Comparison of ENCODE assay signal across 20 cellular contexts in genomic region chr15:50523736-50524318, GRCh38. TPM values are rescaled to one million over a fixed set of nuclear protein-coding genes. Genes with fewer than 3 reads are reported as not detected.
A peak's percentile ranks its signal among the peaks of the same experiment; 100 is the strongest.
DNase-seq lines count a peak whose midpoint lies in the region; ATAC-seq, FAIRE-seq and TF ChIP-seq lines count a peak whose summit lies in the region.
"Had no signal": no experiment of that assay in that cellular context is flagged by ENCODE, and none has a peak within 500 bp of the region (broad histone marks: within the 10 kb centered on the region; RNA-seq: fewer than 3 reads in every experiment).

No MANE protein-coding gene starts in this region.

- CTCF ChIA-PET in Caco-2 (lab: Charles Lee) = no interaction called here

- DNase-seq in GM23248 (peak; percentile 34), dermis microvascular lymphatic vessel endothelial cell (ENCODE audit: low read depth in 2 of 2) (peak; percentile 33 to 85), fibroblast of the aortic adventitia (ENCODE audit: low read depth) (peak; percentile 82), lower lobe of right lung (no peak), Caco-2 (no peak), DMS153 treated with DMSO at 0.1 percent for 48 hours (lab: John Stamatoyannopoulos, UW; ENCODE audit: unreplicated experiment) (no peak), HTR-8/SVneo (ENCODE audit: insufficient read length, low spot score) (no peak)
- DNase-seq: ACHN; DMS 273 treated with DMSO at 0.1 percent for 48 hours; GDM1; NCI-H1105; NCI-H446 treated with DMSO at 0.1 percent for 48 hours; NCI-H69; NK-92 treated with Interleukin-12 subunit alpha and Interleukin-12 subunit beta, amount 100 ng/mL, for 24 hours had no signal

- no peaks in the 10 kb centered on the region for H4K20me1 ChIP-seq in GM23248 (ENCODE audit: insufficient read depth)

- H3K27ac ChIP-seq in GM23248 = no peak overlapping the region
- H3K27ac ChIP-seq in lower lobe of right lung = no peak overlapping the region

- no peaks in the 10 kb centered on the region for H3K79me2 ChIP-seq in GM23248 (ENCODE audit: insufficient read depth)

- H3F3A ChIP-seq in GM23248 (ENCODE audit: insufficient read depth) = no peaks in the 10 kb centered on the region

- POLR2A ChIA-PET in Caco-2 (lab: Charles Lee) = no interaction called here

- H3K27me3 Mint-ChIP-seq in Caco-2 (ENCODE audit: insufficient read depth, unreplicated experiment) = no peaks in the 10 kb centered on the region

- no TSS peak for BruUV-seq in Caco-2 (replicated peaks; lab: Mats Ljungman, UMichigan)

- no peak overlapping the region for H3K9ac ChIP-seq in GM23248

- no peaks in the 10 kb centered on the region for H3K9me3 Mint-ChIP-seq in Caco-2 (ENCODE audit: unreplicated experiment)

- H3K4me1 Mint-ChIP-seq in Caco-2 (ENCODE audit: low read depth, unreplicated experiment) = no peaks in the 10 kb centered on the region
- H3K4me1 Mint-ChIP-seq: CD14-positive monocyte had no signal

- 7 to 14% methylated on average over 5 of the region's 5 CpGs for WGBS in GM23248 (ENCODE audit: low coverage in 1 of 2, low lambda C conversion rate in 2 of 2, missing lambda C conversion rate in 2 of 2), 2 experiments

- H3K9me3 ChIP-seq in GM23248 (ENCODE audit: low read depth) = no peaks in the 10 kb centered on the region
- H3K9me3 ChIP-seq in lower lobe of right lung = no peaks in the 10 kb centered on the region
- H3K9me3 ChIP-seq in Caco-2 = no peaks in the 10 kb centered on the region

- H3K27ac Mint-ChIP-seq in Caco-2 (ENCODE audit: unreplicated experiment) = no peak overlapping the region
- H3K27ac Mint-ChIP-seq: CD14-positive monocyte had no signal

- intact Hi-C loops in lower lobe of right lung (cut with DNase I) = no loop called here
- intact Hi-C loops in Caco-2 (cut with micrococcal nuclease; ENCODE audit: unreplicated experiment) = no loop called here

- H2AFZ ChIP-seq in GM23248 = 0 out of 2 replicates have a peak overlapping the region, but pooled peaks have one; percentile 10

- H3K36me3 ChIP-seq in GM23248 (ENCODE audit: low read depth) = no peaks in the 10 kb centered on the region
- no peaks in the 10 kb centered on the region for H3K36me3 ChIP-seq in lower lobe of right lung
- no peaks in the 10 kb centered on the region for H3K36me3 ChIP-seq in Caco-2 (ENCODE audit: control insufficient read depth, insufficient read depth, low read length)

- no peaks in the 10 kb centered on the region for H3K36me3 Mint-ChIP-seq in Caco-2 (ENCODE audit: insufficient read depth, unreplicated experiment)
- H3K36me3 Mint-ChIP-seq: CD14-positive monocyte had no signal

- FAIRE-seq in HTR-8/SVneo (lab: Jason Lieb, UNC) = no peak
- FAIRE-seq: K562, RCC 7860 had no signal

- H3K4me3 ChIP-seq in GM23248 (no peak overlapping the region), fibroblast of the aortic adventitia (ENCODE audit: low read depth, low read length) (no peak overlapping the region), lower lobe of right lung (no peak overlapping the region), Caco-2 (ENCODE audit: low read depth, low read length) (no peak overlapping the region)
- H3K4me3 ChIP-seq: K562 had no signal

- ATAC-seq in lower lobe of right lung = no peak
- ATAC-seq: K562, Right ventricle myocardium inferior had no signal

- H3K4me1 ChIP-seq in GM23248 (ENCODE audit: insufficient read depth) (no peaks in the 10 kb centered on the region), lower lobe of right lung (no peaks in the 10 kb centered on the region), Caco-2 (no peaks in the 10 kb centered on the region)

- no peak overlapping the region for H3K4me2 ChIP-seq in GM23248 (ENCODE audit: unreplicated experiment)

- no peaks in the 10 kb centered on the region for H3K9me2 ChIP-seq in GM23248 (ENCODE audit: insufficient read depth)

- H3K27me3 ChIP-seq in GM23248 (replicated peaks; ENCODE audit: insufficient read depth) (no peaks in the 10 kb centered on the region), lower lobe of right lung (ENCODE audit: low read depth) (no peaks in the 10 kb centered on the region), Caco-2 (replicated peaks; ENCODE audit: control insufficient read depth, insufficient read depth, low read length) (no peaks in the 10 kb centered on the region)

- TF ChIP-seq CTCF in fibroblast of the aortic adventitia (IDR thresholded peaks at IDR 0.05; ENCODE audit: insufficient read depth, low read length) (no peak), lower lobe of right lung (IDR thresholded peaks at IDR 0.05) (no peak), Caco-2 (IDR thresholded peaks at IDR 0.05; ENCODE audit: insufficient read depth in 1 of 2, low read depth in 1 of 2, low read length in 1 of 2, severe bottlenecking in 1 of 2, unreplicated experiment in 1 of 2) (no peak)

- in situ Hi-C loops in GM23248 (cut with MboI) = loop anchor here (10.0 kb wide), 1 partner anchor 59 kb away; no protein-coding TSS in a partner anchor

- H3K4me3 Mint-ChIP-seq in Caco-2 (ENCODE audit: unreplicated experiment) = no peak overlapping the region
- H3K4me3 Mint-ChIP-seq: CD14-positive monocyte had no signal

RNA-seq across cellular contexts. Expression of gene USP50, which starts 22.6 kb away (rescaled TPM):
- total RNA-seq in GM23248 (2014; rRNA removed; shearing (Covaris generic)) = not detected in 2 replicates
- polyA plus RNA-seq in GM23248 (2016; fragmentation: Nextera tagmentation; extraction: Ambion mirVana) = 0.49 TPM in 1 of 2 replicates, not detected in the other
- total RNA-seq in dermis microvascular lymphatic vessel endothelial cell (not detected in 2 replicates), fibroblast of the aortic adventitia (ENCODE audit: low replicate concordance) (0.72 TPM in 1 of 2 replicates, not detected in the other), lower lobe of right lung (not detected), Caco-2 (2022) (0.57 TPM in 1 of 2 replicates, not detected in the other)
- total RNA-seq: H4, K562, Right ventricle myocardium inferior, SK-MEL-5 had no signal
- polyA plus RNA-seq: CD14-positive monocyte, K562 had no signal

Comparison
In these comparisons a context has a peak if more than half of its experiments do, and no peak if none do; other contexts are left out.
1. DNase-seq: peak in GM23248 (single experiment), dermis microvascular lymphatic vessel endothelial cell (2 of 2) and fibroblast of the aortic adventitia (single experiment); none in lower lobe of right lung (single experiment), Caco-2 (0 of 2), DMS153 treated with DMSO at 0.1 percent for 48 hours (single experiment) and HTR-8/SVneo (single experiment).